Comparison of ENCODE assay signal across 2 cellular contexts in genomic region chr19:3981736-3982681, GRCh38.
TF ChIP-seq lines count a peak whose summit lies in the region.

No MANE protein-coding gene starts in this region.

TF ChIP-seq in IMR-90, 13 proteins besides CTCF, POLR2A, EP300 and RAD21:
- TF ChIP-seq NFE2L2 (IDR thresholded peaks at IDR 0.05; ENCODE audit: low read depth, low read length) (no peak), RFX5 (IDR thresholded peaks at IDR 0.05; ENCODE audit: low read depth, low read length) (no peak), MAZ (IDR thresholded peaks at IDR 0.05; ENCODE audit: borderline replicate concordance, low read depth, low read length) (no peak), MAFK (IDR thresholded peaks at IDR 0.05; ENCODE audit: low read depth, low read length) (no peak), FOS (IDR thresholded peaks at IDR 0.05; ENCODE audit: low read depth, low read length) (no peak), MXI1 (IDR thresholded peaks at IDR 0.05; ENCODE audit: borderline replicate concordance, low read depth, low read length) (no peak), ELK1 (IDR thresholded peaks at IDR 0.05; ENCODE audit: borderline replicate concordance, low read depth, low read length) (no peak), USF2 (IDR thresholded peaks at IDR 0.05; ENCODE audit: low read depth, low read length) (no peak)

TF ChIP-seq in GM12878, 131 proteins besides CTCF, POLR2A, EP300 and RAD21:
- TF ChIP-seq WRNIP1 (IDR thresholded peaks at IDR 0.05; ENCODE audit: borderline replicate concordance, low read depth, low read length): no peak
- peak; percentile 39 for TF ChIP-seq POLR2AphosphoS5 (IDR thresholded peaks at IDR 0.05; ENCODE audit: low read length)
- no peak for TF ChIP-seq CHD2 (IDR thresholded peaks at IDR 0.05; ENCODE audit: borderline replicate concordance, low read depth, low read length)
- TF ChIP-seq POLR2AphosphoS2 (IDR thresholded peaks at IDR 0.05; ENCODE audit: low read depth, low read length): 0 out of 2 replicates have a peak, but pooled peaks have one; percentile 46
- TF ChIP-seq PML (IDR thresholded peaks at IDR 0.05; ENCODE audit: low read length): no peak
- peak; percentile 24; the same call in 1 of the 2 replicates for TF ChIP-seq BACH1 (IDR thresholded peaks at IDR 0.05; ENCODE audit: borderline replicate concordance)
